ENCODE assay signal across 22 cellular contexts in the genomic region with DNA sequence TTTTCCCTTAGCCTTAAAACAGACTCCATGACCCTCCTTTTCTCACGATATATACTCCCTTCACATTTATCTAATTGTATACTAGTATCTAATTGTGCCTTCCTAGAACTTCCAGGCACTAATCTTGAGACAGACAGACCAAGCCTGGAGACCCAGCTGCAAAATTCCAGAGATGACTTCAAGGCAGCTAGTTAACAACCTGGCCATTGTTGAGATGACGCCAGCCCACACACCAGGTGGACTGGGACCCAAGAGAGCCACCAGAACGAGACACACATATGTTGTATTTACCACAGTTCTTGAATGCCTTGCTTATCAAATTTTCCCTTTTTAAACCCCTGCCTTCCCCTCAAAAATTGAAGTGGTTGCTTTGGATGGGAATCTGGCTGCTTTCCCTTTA. TPM values are rescaled to one million over a fixed set of nuclear protein-coding genes. Genes with fewer than 3 reads are reported as not detected.
"Had no signal": no experiment of that assay in that cellular context is flagged by ENCODE, and none has a peak within 500 bp of the region (broad histone marks: within the 10 kb centered on the region; RNA-seq: fewer than 3 reads in every experiment).

No MANE protein-coding gene starts in this region.

- ATAC-seq: activated CD8-positive, alpha-beta T cell treated with anti-CD3 and anti-CD28 coated beads, Interleukin-2, amount 10 ng/mL, durations not matched to agents 7 days and 5 days; activated naive CD4-positive, alpha-beta T cell treated with anti-CD3 and anti-CD28 coated beads, Interleukin-2, amount 50 U/mL, for 72 hours; activated naive CD8-positive, alpha-beta T cell treated with anti-CD3 and anti-CD28 coated beads, Interleukin-2, amount 50 U/mL, for 24 hours; body of pancreas; PC-3 had no signal

- H3K36me3 Mint-ChIP-seq: activated naive CD4-positive, alpha-beta T cell treated with anti-CD3 and anti-CD28 coated beads, Interleukin-2, amount 50 U/mL, for 72 hours had no signal

- H3K9me3 Mint-ChIP-seq: activated naive CD4-positive, alpha-beta T cell treated with anti-CD3 and anti-CD28 coated beads, Interleukin-2, amount 50 U/mL, for 72 hours; activated naive CD8-positive, alpha-beta T cell treated with anti-CD3 and anti-CD28 coated beads, Interleukin-2, amount 50 U/mL, for 24 hours; central memory CD8-positive, alpha-beta T cell; T-helper 1 cell treated with Interleukin-12 subunit alpha and Interleukin-12 subunit beta and Interleukin-4 antibody, amounts not matched to agents 30 μg/mL and 1 μg/mL, for 36 hours had no signal

- DNase-seq: activated CD4-positive, alpha-beta T cell treated with anti-CD3 and anti-CD28 coated beads for 48 hours; activated CD4-positive, alpha-beta T cell treated with anti-CD3 and anti-CD28 coated beads, Interleukin-2, amount 50 U/mL, for 4 hours; activated CD4-positive, CD25-positive, alpha-beta regulatory T cell treated with anti-CD3 and anti-CD28 coated beads, Interleukin-2, amount 50 U/mL, for 72 hours; activated CD8-positive, alpha-beta memory T cell treated with anti-CD3 and anti-CD28 coated beads, Interleukin-2, amount 50 U/mL, for 48 hours; activated CD8-positive, alpha-beta T cell treated with anti-CD3 and anti-CD28 coated beads, Interleukin-2, amount 10 ng/mL, durations not matched to agents 7 days and 5 days; activated naive CD8-positive, alpha-beta T cell treated with anti-CD3 and anti-CD28 coated beads, Interleukin-2, amount 50 U/mL, for 24 hours; activated T-cell treated with anti-CD3 and anti-CD28 coated beads, Interleukin-2, amount 50 U/mL, for 1 hour; amniotic stem cell; body of pancreas; NCI-H1092; NCI-H1417; NCI-H1694; NCI-H2029; NCI-H2107; NCI-H446; PC-3; SHP77 treated with DMSO at 0.1 percent for 48 hours had no signal

- H3K27me3 Mint-ChIP-seq: activated naive CD8-positive, alpha-beta T cell treated with anti-CD3 and anti-CD28 coated beads, Interleukin-2, amount 50 U/mL, for 24 hours; central memory CD8-positive, alpha-beta T cell had no signal

- H3K4me3 Mint-ChIP-seq: activated CD8-positive, alpha-beta T cell treated with anti-CD3 and anti-CD28 coated beads, Interleukin-2, amount 10 ng/mL, durations not matched to agents 7 days and 5 days; activated naive CD8-positive, alpha-beta T cell treated with anti-CD3 and anti-CD28 coated beads, Interleukin-2, amount 50 U/mL, for 24 hours; central memory CD8-positive, alpha-beta T cell; T-helper 1 cell treated with Interleukin-12 subunit alpha and Interleukin-12 subunit beta and Interleukin-4 antibody, amounts not matched to agents 30 μg/mL and 1 μg/mL, for 36 hours had no signal

- H3K4me1 Mint-ChIP-seq: central memory CD8-positive, alpha-beta T cell had no signal

- H3K27ac Mint-ChIP-seq: activated CD8-positive, alpha-beta T cell treated with anti-CD3 and anti-CD28 coated beads, Interleukin-2, amount 10 ng/mL, durations not matched to agents 7 days and 5 days; activated naive CD4-positive, alpha-beta T cell treated with anti-CD3 and anti-CD28 coated beads, Interleukin-2, amount 50 U/mL, for 72 hours; activated naive CD8-positive, alpha-beta T cell treated with anti-CD3 and anti-CD28 coated beads, Interleukin-2, amount 50 U/mL, for 24 hours; T-helper 1 cell treated with Interleukin-12 subunit alpha and Interleukin-12 subunit beta and Interleukin-4 antibody, amounts not matched to agents 30 μg/mL and 1 μg/mL, for 36 hours had no signal

RNA-seq across cellular contexts. Expression of a gene that starts 49.5 kb away (rescaled TPM):
- total RNA-seq: ascending aorta, body of pancreas, PC-3, SK-MEL-5 had no signal
